Comparison of ENCODE assay signal across 14 cellular contexts in the genomic region with DNA sequence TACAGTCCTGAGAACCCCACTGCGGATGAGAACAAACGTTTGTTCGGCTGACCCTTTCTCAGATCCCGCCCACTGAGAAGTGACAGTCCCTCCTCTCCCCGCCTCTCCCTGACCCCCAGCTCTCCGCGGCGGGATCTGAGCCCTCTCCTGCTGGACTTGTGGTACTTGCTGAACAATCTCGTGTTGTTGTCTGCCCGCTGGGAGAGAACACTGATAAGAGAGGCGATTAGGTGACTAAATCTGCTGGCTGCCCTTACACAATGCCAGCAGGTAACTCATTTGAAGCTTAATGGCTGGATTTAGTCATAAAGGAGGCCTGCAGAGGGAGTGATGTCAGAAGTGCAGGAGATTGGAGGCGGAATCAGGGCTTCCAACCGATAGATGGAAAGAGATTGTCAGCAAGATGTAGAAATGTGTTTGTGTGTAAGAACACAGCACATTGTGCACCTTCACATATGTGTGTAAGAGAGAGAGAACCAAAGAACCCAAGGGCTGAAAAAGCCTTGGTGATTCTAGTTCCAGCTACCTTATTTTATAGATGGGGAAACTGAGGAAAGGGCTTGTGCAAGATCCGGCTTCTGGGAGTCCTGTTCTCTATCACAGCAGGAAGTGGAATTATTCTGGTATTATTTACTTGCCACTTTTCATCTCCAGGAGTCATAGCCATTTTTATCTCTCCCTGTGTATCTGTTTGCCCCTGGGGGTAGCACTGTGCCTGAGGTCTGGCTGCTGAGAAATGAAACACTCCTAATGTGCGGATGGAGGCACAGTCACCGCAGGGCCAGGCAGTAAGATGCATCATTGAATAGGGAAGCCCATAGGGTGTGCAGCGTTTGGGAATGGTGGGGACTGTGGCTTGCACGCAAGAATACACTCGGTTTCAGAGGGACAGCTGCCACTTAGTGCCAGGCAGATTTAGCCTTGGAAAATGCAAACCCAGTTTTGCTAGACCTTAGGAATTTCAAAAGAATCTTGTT.
A peak's percentile ranks its signal among the peaks of the same experiment; 100 is the strongest.
DNase-seq lines count a peak whose midpoint lies in the region; ATAC-seq and TF ChIP-seq lines count a peak whose summit lies in the region.
"Had no signal": no experiment of that assay in that cellular context is flagged by ENCODE, and none has a peak within 500 bp of the region (broad histone marks: within the 10 kb centered on the region; RNA-seq: fewer than 3 reads in every experiment).

No MANE protein-coding gene starts in this region.

- H3K27me3 Mint-ChIP-seq in brain, result peaks cover 44% of the 10 kb centered on the region

- peak in 1 of 2 donors; percentile 68 for DNase-seq in cardiac muscle cell (ENCODE audit: low read depth in 1 of 2, low spot score in 1 of 2)
- no peak for DNase-seq in cardiac septum (ENCODE audit: low spot score)
- peak; percentile 64 for DNase-seq in ureter (ENCODE audit: low spot score)
- no peak for DNase-seq in stimulated activated CD4-positive, alpha-beta T cell treated with anti-CD3 and anti-CD28 coated beads, Interleukin-12 subunit alpha, Interleukin-12 subunit beta, amount 100 ng/mL, for 4 hours
- no peak for DNase-seq in sigmoid colon
- DNase-seq: ACHN; central memory CD4-positive, alpha-beta T cell; GOT3; NCI-H1694; upper lobe of left lung had no signal

- H3K36me3 ChIP-seq in cardiac muscle cell (no peaks in the 10 kb centered on the region), mesodermal cell (ENCODE audit: control insufficient read depth, insufficient read depth, low read length) (no peaks in the 10 kb centered on the region), sigmoid colon (no peaks in the 10 kb centered on the region)
- H3K36me3 ChIP-seq: upper lobe of left lung had no signal

- TF ChIP-seq POLR2A in sigmoid colon (IDR thresholded peaks at IDR 0.05), result no peak

- no peak for ATAC-seq in GM18861 (IDR thresholded peaks at IDR 0.05; ENCODE audit: unreplicated experiment)
- ATAC-seq: activated T-helper 17 cell treated with anti-CD3 and anti-CD28 coated beads, Interleukin-2, amount 50 U/mL, for 72 hours had no signal

- H3K9me3 ChIP-seq in cardiac muscle cell (ENCODE audit: low read depth), result no peaks in the 10 kb centered on the region
- H3K9me3 ChIP-seq in mesodermal cell (ENCODE audit: control insufficient read depth, low read length), result no peaks in the 10 kb centered on the region
- no peaks in the 10 kb centered on the region for H3K9me3 ChIP-seq in sigmoid colon
- H3K9me3 ChIP-seq: upper lobe of left lung had no signal

- intact Hi-C loops in cardiac septum (cut with DNase I), result no loop called here
- intact Hi-C loops in sigmoid colon (cut with DNase I), result no loop called here

- peak overlapping the region in 3 of 5 experiments; percentile 11 to 36 (median 19) for H3K4me3 Mint-ChIP-seq in brain
- H3K4me3 Mint-ChIP-seq: activated T-helper 17 cell treated with anti-CD3 and anti-CD28 coated beads, Interleukin-2, amount 50 U/mL, for 72 hours had no signal

- H3K4me3 ChIP-seq in cardiac muscle cell, result no peak overlapping the region
- H3K4me3 ChIP-seq in mesodermal cell (ENCODE audit: extremely low read depth, insufficient read depth, low read length, poor library complexity, severe bottlenecking), result no peak overlapping the region
- H3K4me3 ChIP-seq in sigmoid colon, result no peak overlapping the region
- H3K4me3 ChIP-seq: upper lobe of left lung had no signal

- H3K27ac ChIP-seq in cardiac muscle cell, result peak overlapping the region; percentile 44
- peak overlapping the region; percentile 51 for H3K27ac ChIP-seq in mesodermal cell (ENCODE audit: low read depth, low read length, severe bottlenecking)
- no peak overlapping the region for H3K27ac ChIP-seq in sigmoid colon
- H3K27ac ChIP-seq: upper lobe of left lung had no signal

- H3K36me3 Mint-ChIP-seq in brain, result no peaks in the 10 kb centered on the region

- H3K27ac Mint-ChIP-seq in brain, result peak overlapping the region in 3 of 5 experiments; percentile 27 to 76 (median 33)
- H3K27ac Mint-ChIP-seq: activated T-helper 17 cell treated with anti-CD3 and anti-CD28 coated beads, Interleukin-2, amount 50 U/mL, for 72 hours had no signal

- TF ChIP-seq EP300 in sigmoid colon (IDR thresholded peaks at IDR 0.05), result no peak

- TF ChIP-seq CTCF in cardiac muscle cell (IDR thresholded peaks at IDR 0.05; ENCODE audit: low read depth, low read length), result no peak
- TF ChIP-seq CTCF in brain (conservative IDR thresholded peaks at IDR 0.05), result no peak
- TF ChIP-seq CTCF in sigmoid colon (IDR thresholded peaks at IDR 0.05), result no peak

- peaks cover 4 to 8% (median 5%) of the 10 kb centered on the region in 5 experiments for H3K9me3 Mint-ChIP-seq in brain

- 33% methylated on average over 15 of the region's 19 CpGs for WGBS in mesodermal cell (ENCODE audit: insufficient coverage in 2 of 2), 2 experiments
- WGBS in sigmoid colon, 2 donors, result 31 to 52% methylated on average over 19 of the region's 19 CpGs

- peaks cover 15% of the 10 kb centered on the region for H3K4me1 Mint-ChIP-seq in brain
- H3K4me1 Mint-ChIP-seq: activated T-helper 17 cell treated with anti-CD3 and anti-CD28 coated beads, Interleukin-2, amount 50 U/mL, for 72 hours had no signal

- H3K4me1 ChIP-seq in cardiac muscle cell (ENCODE audit: low read depth) (peaks cover 25% of the 10 kb centered on the region), mesodermal cell (ENCODE audit: control insufficient read depth, insufficient read depth, low read length, poor library complexity, severe bottlenecking) (peaks cover 16% of the 10 kb centered on the region), sigmoid colon (no peaks in the 10 kb centered on the region)
- H3K4me1 ChIP-seq: upper lobe of left lung had no signal

- no peaks in the 10 kb centered on the region for H3K27me3 ChIP-seq in cardiac muscle cell
- peaks cover 0 to 32% (median 6%) of the 10 kb centered on the region in 3 donors for H3K27me3 ChIP-seq in sigmoid colon
- H3K27me3 ChIP-seq: upper lobe of left lung had no signal

Comparison
In these comparisons a context has a peak if more than half of its experiments do, and no peak if none do; other contexts are left out.
1. H3K27ac ChIP-seq: peak in cardiac muscle cell (single experiment) and mesodermal cell (single experiment); none in sigmoid colon (0 of 4).